ENCODE assay signal across 34 cellular contexts in genomic region chr6:86453232-86453631, GRCh38.
"Had no signal": no experiment of that assay in that cellular context is flagged by ENCODE, and none has a peak within 500 bp of the region (broad histone marks: within the 10 kb centered on the region; RNA-seq: fewer than 3 reads in every experiment).

No MANE protein-coding gene starts in this region.

- DNase-seq: activated effector memory CD4-positive, alpha-beta T cell treated with anti-CD3 and anti-CD28 coated beads, Interleukin-2, amount 50 U/mL, for 16 hours; activated effector memory CD4-positive, alpha-beta T cell treated with Interleukin-2 at 50 U/mL for 16 hours; activated gamma-delta T cell; activated gamma-delta T cell treated with Interleukin-2 at 50 U/mL for 16 hours; activated naive CD4-positive, alpha-beta T cell; activated naive CD4-positive, alpha-beta T cell treated with anti-CD3 and anti-CD28 coated beads for 36 hours; activated naive CD4-positive, alpha-beta T cell treated with anti-CD3 and anti-CD28 coated beads, Interleukin-2, amount 10 ng/mL, durations not matched to agents 7 days and 5 days; activated naive CD4-positive, alpha-beta T cell treated with anti-CD3 and anti-CD28 coated beads, Interleukin-2, amount 50 U/mL, for 16 hours; activated naive CD4-positive, alpha-beta T cell treated with Interleukin-2 at 50 U/mL for 16 hours; activated naive CD8-positive, alpha-beta T cell treated with anti-CD3 and anti-CD28 coated beads for 36 hours; activated naive CD8-positive, alpha-beta T cell treated with anti-CD3 and anti-CD28 coated beads, Interleukin-2, amount 10 ng/mL, durations not matched to agents 7 days and 5 days; activated naive CD8-positive, alpha-beta T cell treated with anti-CD3 and anti-CD28 coated beads, Interleukin-2, amount 50 U/mL, for 24 hours; activated T-cell treated with anti-CD3 and anti-CD28 coated beads, Interleukin-2, amount 50 U/mL, for 1 hour; activated T-cell treated with anti-CD3 and anti-CD28 coated beads, Interleukin-2, amount 50 U/mL, for 24 hours; activated T-cell treated with anti-CD3 and anti-CD28 coated beads, Interleukin-2, amount 50 U/mL, for 4 hours; activated T-cell treated with anti-CD3 and anti-CD28 coated beads, Interleukin-2, amount 50 U/mL, for 48 hours; activated T-cell treated with anti-CD3 and anti-CD28 coated beads, Interleukin-2, amount 50 U/mL, for 72 hours; adrenal gland; amniotic stem cell; amygdala; anterior cingulate cortex; aorta; body of pancreas; brain microvascular endothelial cell; caudate nucleus; central memory CD4-positive, alpha-beta T cell; cerebellar nuclear complex had no signal

- H3K4me3 ChIP-seq: adrenal gland, ascending aorta, body of pancreas, breast epithelium, cardiac muscle cell had no signal

- H3K27me3 ChIP-seq: adrenal gland, ascending aorta, body of pancreas, brain microvascular endothelial cell, breast epithelium, cardiac muscle cell had no signal

- H3K36me3 ChIP-seq: adrenal gland, ascending aorta, brain microvascular endothelial cell, breast epithelium, cardiac muscle cell had no signal

- H3K9me3 ChIP-seq: adrenal gland, ascending aorta had no signal

- ATAC-seq: activated naive CD4-positive, alpha-beta T cell treated with anti-CD3 and anti-CD28 coated beads, Interleukin-2, amount 50 U/mL, for 72 hours; activated naive CD8-positive, alpha-beta T cell treated with anti-CD3 and anti-CD28 coated beads, Interleukin-2, amount 50 U/mL, for 24 hours; activated T-cell treated with anti-CD3 and anti-CD28 coated beads, Interleukin-2, amount 50 U/mL, for 4 hours; activated T-cell treated with anti-CD3 and anti-CD28 coated beads, Interleukin-2, amount 50 U/mL, for 72 hours; activated T-helper 17 cell treated with anti-CD3 and anti-CD28 coated beads, Interleukin-2, amount 50 U/mL, for 72 hours; body of pancreas had no signal

- H3K27ac ChIP-seq: adrenal gland, ascending aorta, body of pancreas, brain microvascular endothelial cell, breast epithelium, cardiac muscle cell had no signal

- H3K4me1 ChIP-seq: adrenal gland, ascending aorta, body of pancreas, breast epithelium had no signal

- FAIRE-seq: astrocyte, bronchial epithelial cell had no signal
